Comparison of ENCODE assay signal across 9 cellular contexts in the genomic region with DNA sequence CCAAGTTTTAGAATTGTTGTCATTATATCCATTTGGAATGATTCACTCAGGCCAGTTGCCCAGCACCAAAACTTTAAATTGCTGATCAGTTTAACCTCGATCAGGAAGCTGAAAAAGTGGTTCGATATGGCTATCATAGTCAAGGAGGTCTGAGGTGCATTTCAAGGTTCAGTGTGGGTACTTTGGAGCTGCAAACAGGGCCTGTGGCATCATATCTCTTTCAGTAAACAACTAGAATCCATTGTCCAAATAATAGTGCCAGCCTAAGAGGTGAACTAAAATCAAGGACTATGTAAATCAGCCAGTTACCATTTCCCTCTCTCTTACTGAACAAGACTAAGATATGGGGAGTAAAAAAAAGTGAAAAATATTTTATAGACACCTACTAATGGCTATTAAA. TPM values are rescaled to one million over a fixed set of nuclear protein-coding genes. Genes with fewer than 3 reads are reported as not detected.
"Had no signal": no experiment of that assay in that cellular context is flagged by ENCODE, and none has a peak within 500 bp of the region (broad histone marks: within the 10 kb centered on the region; RNA-seq: fewer than 3 reads in every experiment).

No MANE protein-coding gene starts in this region.

- FAIRE-seq: HTR-8/SVneo, K562 had no signal

- H3K27ac ChIP-seq: HL-60, KMS-11 had no signal

- ATAC-seq: K562 had no signal

- H3K27ac Mint-ChIP-seq: IgD-negative memory B cell had no signal

- DNase-seq: IMR-90, KBM-7, KG1 had no signal

- H3K36me3 Mint-ChIP-seq: IgD-negative memory B cell had no signal

- H3K4me3 ChIP-seq: K562 had no signal

- H3K4me2 ChIP-seq: KMS-11 had no signal

- H3K9me3 Mint-ChIP-seq: IgD-negative memory B cell had no signal

- H3K9ac ChIP-seq: KMS-11 had no signal

RNA-seq across cellular contexts. Expression of gene TMEM47, which starts 14.2 kb away (rescaled TPM):
- total RNA-seq: HT-29 had no signal
- polyA plus RNA-seq: IgD-negative memory B cell had no signal
